Comparison of ENCODE assay signal across 1 cellular context in genomic region chr14:57412341-57412740, GRCh38.
TF ChIP-seq lines count a peak whose summit lies in the region.

No MANE protein-coding gene starts in this region.

TF ChIP-seq in HEK293, 187 proteins besides CTCF, POLR2A, EP300 and RAD21 (continued from another document):
- TF ChIP-seq, protein P1, sequence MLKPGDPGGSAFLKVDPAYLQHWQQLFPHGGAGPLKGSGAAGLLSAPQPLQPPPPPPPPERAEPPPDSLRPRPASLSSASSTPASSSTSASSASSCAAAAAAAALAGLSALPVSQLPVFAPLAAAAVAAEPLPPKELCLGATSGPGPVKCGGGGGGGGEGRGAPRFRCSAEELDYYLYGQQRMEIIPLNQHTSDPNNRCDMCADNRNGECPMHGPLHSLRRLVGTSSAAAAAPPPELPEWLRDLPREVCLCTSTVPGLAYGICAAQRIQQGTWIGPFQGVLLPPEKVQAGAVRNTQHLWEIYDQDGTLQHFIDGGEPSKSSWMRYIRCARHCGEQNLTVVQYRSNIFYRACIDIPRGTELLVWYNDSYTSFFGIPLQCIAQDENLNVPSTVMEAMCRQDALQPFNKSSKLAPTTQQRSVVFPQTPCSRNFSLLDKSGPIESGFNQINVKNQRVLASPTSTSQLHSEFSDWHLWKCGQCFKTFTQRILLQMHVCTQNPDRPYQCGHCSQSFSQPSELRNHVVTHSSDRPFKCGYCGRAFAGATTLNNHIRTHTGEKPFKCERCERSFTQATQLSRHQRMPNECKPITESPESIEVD (tag by site-specific recombination; IDR thresholded peaks at IDR 0.05) = peak; percentile 78
- TF ChIP-seq FEZF1 (tag by site-specific recombination; IDR thresholded peaks at IDR 0.05) (peak; percentile 15; the same call in 1 of the 2 replicates), MZF1 (tag by site-specific recombination; IDR thresholded peaks at IDR 0.05; ENCODE audit: borderline replicate concordance) (no peak), OSR2 (tag by site-specific recombination; IDR thresholded peaks at IDR 0.05) (peak; percentile 33; the same call in 1 of the 2 replicates), ZNF2 (tag by site-specific recombination; IDR thresholded peaks at IDR 0.05) (no peak)
